In genomic region chrX:37057572-37057971, GRCh38 we compare ENCODE assay signal across 6 cellular contexts. TPM values are rescaled to one million over a fixed set of nuclear protein-coding genes. Genes with fewer than 3 reads are reported as not detected.
"Had no signal": no experiment of that assay in that cellular context is flagged by ENCODE, and none has a peak within 500 bp of the region (broad histone marks: within the 10 kb centered on the region; RNA-seq: fewer than 3 reads in every experiment).

No MANE protein-coding gene starts in this region.

RNA-seq across cellular contexts. Expression of gene FAM47C, which starts 49.4 kb away (rescaled TPM):
- total RNA-seq: M059J, PC-9, Right ventricle myocardium inferior, RPMI7951, SJCRH30, SK-MEL-5 had no signal
